Comparison of ENCODE assay signal across 1 cellular context in the genomic region with DNA sequence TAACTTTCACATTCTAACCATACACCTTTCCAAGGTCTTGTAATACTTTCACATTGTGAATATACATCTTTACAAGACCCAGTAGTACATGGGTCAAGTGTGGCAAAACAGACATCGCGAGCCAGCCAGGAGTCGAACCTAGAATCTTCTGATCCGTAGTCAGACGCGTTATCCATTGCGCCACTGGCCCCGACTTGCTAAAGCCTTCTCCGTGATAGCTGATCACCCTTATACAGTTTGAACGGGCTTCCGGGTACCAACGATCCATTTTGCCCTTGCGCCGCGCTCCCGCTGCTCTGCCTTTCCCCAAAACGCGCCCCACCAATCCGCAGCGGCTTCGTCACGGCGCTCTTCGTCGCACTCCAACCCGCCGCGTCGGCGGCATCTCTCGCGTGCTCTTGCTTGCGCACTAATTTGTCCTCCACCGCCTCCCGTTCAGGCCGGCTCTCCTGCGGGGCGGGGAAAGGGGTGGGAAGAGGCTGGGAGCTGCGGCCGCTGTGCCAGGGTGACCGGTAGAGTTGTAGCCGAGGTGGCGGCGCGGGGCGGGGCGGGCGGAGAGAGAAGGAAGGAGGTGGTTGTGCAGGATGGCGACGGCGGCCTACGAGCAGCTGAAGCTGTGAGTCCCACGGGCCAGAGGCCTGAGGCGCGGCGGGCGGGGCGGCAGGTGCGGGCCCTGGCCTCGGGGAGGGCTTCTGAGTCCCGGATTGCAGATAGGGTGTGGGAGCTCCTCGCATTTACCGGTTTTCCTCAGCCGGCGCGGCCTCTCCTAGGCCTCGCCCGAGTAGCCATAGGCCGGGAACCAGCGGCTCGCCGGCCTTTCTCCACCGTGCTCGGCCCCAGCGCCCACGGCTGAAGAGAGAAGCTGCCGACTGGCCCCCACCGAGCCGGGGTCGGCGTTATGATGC.
TF ChIP-seq lines count a peak whose summit lies in the region.

Gene SACM1L (plus strand): TSS at position 515 of the 905 bp plus-strand sequence. CDS start 70 bp downstream, at position 585.

TF ChIP-seq in K562, 482 proteins besides CTCF, POLR2A, EP300 and RAD21 (continued from another document and continues in another):
- TF ChIP-seq, protein P1, sequence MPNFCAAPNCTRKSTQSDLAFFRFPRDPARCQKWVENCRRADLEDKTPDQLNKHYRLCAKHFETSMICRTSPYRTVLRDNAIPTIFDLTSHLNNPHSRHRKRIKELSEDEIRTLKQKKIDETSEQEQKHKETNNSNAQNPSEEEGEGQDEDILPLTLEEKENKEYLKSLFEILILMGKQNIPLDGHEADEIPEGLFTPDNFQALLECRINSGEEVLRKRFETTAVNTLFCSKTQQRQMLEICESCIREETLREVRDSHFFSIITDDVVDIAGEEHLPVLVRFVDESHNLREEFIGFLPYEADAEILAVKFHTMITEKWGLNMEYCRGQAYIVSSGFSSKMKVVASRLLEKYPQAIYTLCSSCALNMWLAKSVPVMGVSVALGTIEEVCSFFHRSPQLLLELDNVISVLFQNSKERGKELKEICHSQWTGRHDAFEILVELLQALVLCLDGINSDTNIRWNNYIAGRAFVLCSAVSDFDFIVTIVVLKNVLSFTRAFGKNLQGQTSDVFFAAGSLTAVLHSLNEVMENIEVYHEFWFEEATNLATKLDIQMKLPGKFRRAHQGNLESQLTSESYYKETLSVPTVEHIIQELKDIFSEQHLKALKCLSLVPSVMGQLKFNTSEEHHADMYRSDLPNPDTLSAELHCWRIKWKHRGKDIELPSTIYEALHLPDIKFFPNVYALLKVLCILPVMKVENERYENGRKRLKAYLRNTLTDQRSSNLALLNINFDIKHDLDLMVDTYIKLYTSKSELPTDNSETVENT (CRISPR knock-in tag; IDR thresholded peaks at IDR 0.05): 0 out of 2 replicates have a peak, but pooled peaks have one; percentile 55
- TF ChIP-seq POU5F1 (IDR thresholded peaks at IDR 0.05; ENCODE audit: borderline replicate concordance, low read depth, low read length, partially characterized antibody) (peak; percentile 95), SIN3A (IDR thresholded peaks at IDR 0.05; ENCODE audit: borderline replicate concordance in 2 of 2, control insufficient read depth in 1 of 2, low read depth in 2 of 2, low read length in 2 of 2) (peak; percentile 60 to 80; a peak in 1 of 4 replicates), CAMTA2 (CRISPR knock-in tag; conservative IDR thresholded peaks at IDR 0.05) (no peak), ZNF830 (CRISPR knock-in tag; IDR thresholded peaks at IDR 0.05) (no peak), DDX20 (tag; IDR thresholded peaks at IDR 0.05; ENCODE audit: low read depth) (no peak), XRCC3 (IDR thresholded peaks at IDR 0.05) (no peak), YBX1 (IDR thresholded peaks at IDR 0.05) (no peak), CEBPG (CRISPR knock-in tag; IDR thresholded peaks at IDR 0.05) (peak; percentile 82), CEBPG (tag; conservative IDR thresholded peaks at IDR 0.05 in 1 of 2, IDR thresholded peaks at IDR 0.05 in 1 of 2) (peak; percentile 76 to 90; a peak in 3 of 4 replicates), ZNF561 (CRISPR knock-in tag; conservative IDR thresholded peaks at IDR 0.05) (no peak), ZNF143 (CRISPR knock-in tag; IDR thresholded peaks at IDR 0.05) (no peak), KDM4B (IDR thresholded peaks at IDR 0.05; ENCODE audit: borderline replicate concordance in 2 of 2, low read depth in 1 of 2) (peak in 1 of 2 experiments; percentile 39; a peak in 1 of 4 replicates), SMARCE1 (IDR thresholded peaks at IDR 0.05) (peak; percentile 15; the same call in 1 of the 2 replicates), MCM7 (IDR thresholded peaks at IDR 0.05) (peak in 1 of 2 experiments; percentile 9; a peak in 1 of 4 replicates), CBFA2T2 (conservative IDR thresholded peaks at IDR 0.05) (no peak), RFX7 (CRISPR knock-in tag; IDR thresholded peaks at IDR 0.05) (no peak), ASH1L (IDR thresholded peaks at IDR 0.05; ENCODE audit: borderline replicate concordance, low read depth, partially characterized antibody) (no peak), LEF1 (IDR thresholded peaks at IDR 0.05) (no peak), MEIS2 (IDR thresholded peaks at IDR 0.05; ENCODE audit: partially characterized antibody) (no peak), TCF7 (IDR thresholded peaks at IDR 0.05; ENCODE audit: borderline replicate concordance) (peak; percentile 10; the same call in 1 of the 2 replicates), CCAR2 (IDR thresholded peaks at IDR 0.05; ENCODE audit: low read depth, low read length) (no peak), ZNF133 (CRISPR knock-in tag; IDR thresholded peaks at IDR 0.05) (no peak), KHSRP (IDR thresholded peaks at IDR 0.05) (no peak), PHTF2 (CRISPR knock-in tag; IDR thresholded peaks at IDR 0.05) (no peak), PREB (CRISPR knock-in tag; IDR thresholded peaks at IDR 0.05) (no peak), ETV6 (IDR thresholded peaks at IDR 0.05; ENCODE audit: borderline replicate concordance in 1 of 2, low read depth in 2 of 2, low read length in 1 of 2) (peak in 1 of 2 experiments; percentile 25; a peak in 1 of 4 replicates), ETV6 (CRISPR knock-in tag; IDR thresholded peaks at IDR 0.05; ENCODE audit: borderline replicate concordance) (peak; percentile 75; the same call in 1 of the 2 replicates), CHCHD3 (CRISPR knock-in tag; IDR thresholded peaks at IDR 0.05) (no peak), KLF10 (CRISPR knock-in tag; IDR thresholded peaks at IDR 0.05) (no peak), ZNF318 (IDR thresholded peaks at IDR 0.05; ENCODE audit: borderline replicate concordance in 1 of 2, low read depth in 1 of 2) (no peak)
- TF ChIP-seq, protein P2, sequence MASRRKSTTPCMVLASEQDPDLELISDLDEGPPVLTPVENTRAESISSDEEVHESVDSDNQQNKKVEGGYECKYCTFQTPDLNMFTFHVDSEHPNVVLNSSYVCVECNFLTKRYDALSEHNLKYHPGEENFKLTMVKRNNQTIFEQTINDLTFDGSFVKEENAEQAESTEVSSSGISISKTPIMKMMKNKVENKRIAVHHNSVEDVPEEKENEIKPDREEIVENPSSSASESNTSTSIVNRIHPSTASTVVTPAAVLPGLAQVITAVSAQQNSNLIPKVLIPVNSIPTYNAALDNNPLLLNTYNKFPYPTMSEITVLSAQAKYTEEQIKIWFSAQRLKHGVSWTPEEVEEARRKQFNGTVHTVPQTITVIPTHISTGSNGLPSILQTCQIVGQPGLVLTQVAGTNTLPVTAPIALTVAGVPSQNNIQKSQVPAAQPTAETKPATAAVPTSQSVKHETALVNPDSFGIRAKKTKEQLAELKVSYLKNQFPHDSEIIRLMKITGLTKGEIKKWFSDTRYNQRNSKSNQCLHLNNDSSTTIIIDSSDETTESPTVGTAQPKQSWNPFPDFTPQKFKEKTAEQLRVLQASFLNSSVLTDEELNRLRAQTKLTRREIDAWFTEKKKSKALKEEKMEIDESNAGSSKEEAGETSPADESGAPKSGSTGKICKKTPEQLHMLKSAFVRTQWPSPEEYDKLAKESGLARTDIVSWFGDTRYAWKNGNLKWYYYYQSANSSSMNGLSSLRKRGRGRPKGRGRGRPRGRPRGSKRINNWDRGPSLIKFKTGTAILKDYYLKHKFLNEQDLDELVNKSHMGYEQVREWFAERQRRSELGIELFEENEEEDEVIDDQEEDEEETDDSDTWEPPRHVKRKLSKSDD (conservative IDR thresholded peaks at IDR 0.05; ENCODE audit: low read length): no peak
- TF ChIP-seq, protein P3, sequence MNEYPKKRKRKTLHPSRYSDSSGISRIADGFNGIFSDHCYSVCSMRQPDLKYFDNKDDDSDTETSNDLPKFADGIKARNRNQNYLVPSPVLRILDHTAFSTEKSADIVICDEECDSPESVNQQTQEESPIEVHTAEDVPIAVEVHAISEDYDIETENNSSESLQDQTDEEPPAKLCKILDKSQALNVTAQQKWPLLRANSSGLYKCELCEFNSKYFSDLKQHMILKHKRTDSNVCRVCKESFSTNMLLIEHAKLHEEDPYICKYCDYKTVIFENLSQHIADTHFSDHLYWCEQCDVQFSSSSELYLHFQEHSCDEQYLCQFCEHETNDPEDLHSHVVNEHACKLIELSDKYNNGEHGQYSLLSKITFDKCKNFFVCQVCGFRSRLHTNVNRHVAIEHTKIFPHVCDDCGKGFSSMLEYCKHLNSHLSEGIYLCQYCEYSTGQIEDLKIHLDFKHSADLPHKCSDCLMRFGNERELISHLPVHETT (CRISPR knock-in tag; conservative IDR thresholded peaks at IDR 0.05 in 1 of 2, IDR thresholded peaks at IDR 0.05 in 1 of 2): peak in 1 of 2 experiments; percentile 85; a peak in 2 of 4 replicates
- TF ChIP-seq, protein P4, sequence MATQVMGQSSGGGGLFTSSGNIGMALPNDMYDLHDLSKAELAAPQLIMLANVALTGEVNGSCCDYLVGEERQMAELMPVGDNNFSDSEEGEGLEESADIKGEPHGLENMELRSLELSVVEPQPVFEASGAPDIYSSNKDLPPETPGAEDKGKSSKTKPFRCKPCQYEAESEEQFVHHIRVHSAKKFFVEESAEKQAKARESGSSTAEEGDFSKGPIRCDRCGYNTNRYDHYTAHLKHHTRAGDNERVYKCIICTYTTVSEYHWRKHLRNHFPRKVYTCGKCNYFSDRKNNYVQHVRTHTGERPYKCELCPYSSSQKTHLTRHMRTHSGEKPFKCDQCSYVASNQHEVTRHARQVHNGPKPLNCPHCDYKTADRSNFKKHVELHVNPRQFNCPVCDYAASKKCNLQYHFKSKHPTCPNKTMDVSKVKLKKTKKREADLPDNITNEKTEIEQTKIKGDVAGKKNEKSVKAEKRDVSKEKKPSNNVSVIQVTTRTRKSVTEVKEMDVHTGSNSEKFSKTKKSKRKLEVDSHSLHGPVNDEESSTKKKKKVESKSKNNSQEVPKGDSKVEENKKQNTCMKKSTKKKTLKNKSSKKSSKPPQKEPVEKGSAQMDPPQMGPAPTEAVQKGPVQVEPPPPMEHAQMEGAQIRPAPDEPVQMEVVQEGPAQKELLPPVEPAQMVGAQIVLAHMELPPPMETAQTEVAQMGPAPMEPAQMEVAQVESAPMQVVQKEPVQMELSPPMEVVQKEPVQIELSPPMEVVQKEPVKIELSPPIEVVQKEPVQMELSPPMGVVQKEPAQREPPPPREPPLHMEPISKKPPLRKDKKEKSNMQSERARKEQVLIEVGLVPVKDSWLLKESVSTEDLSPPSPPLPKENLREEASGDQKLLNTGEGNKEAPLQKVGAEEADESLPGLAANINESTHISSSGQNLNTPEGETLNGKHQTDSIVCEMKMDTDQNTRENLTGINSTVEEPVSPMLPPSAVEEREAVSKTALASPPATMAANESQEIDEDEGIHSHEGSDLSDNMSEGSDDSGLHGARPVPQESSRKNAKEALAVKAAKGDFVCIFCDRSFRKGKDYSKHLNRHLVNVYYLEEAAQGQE (CRISPR knock-in tag; IDR thresholded peaks at IDR 0.05; ENCODE audit: low read depth): peak; percentile 42
